Comparison of ENCODE assay signal across 1 cellular context in the genomic region with DNA sequence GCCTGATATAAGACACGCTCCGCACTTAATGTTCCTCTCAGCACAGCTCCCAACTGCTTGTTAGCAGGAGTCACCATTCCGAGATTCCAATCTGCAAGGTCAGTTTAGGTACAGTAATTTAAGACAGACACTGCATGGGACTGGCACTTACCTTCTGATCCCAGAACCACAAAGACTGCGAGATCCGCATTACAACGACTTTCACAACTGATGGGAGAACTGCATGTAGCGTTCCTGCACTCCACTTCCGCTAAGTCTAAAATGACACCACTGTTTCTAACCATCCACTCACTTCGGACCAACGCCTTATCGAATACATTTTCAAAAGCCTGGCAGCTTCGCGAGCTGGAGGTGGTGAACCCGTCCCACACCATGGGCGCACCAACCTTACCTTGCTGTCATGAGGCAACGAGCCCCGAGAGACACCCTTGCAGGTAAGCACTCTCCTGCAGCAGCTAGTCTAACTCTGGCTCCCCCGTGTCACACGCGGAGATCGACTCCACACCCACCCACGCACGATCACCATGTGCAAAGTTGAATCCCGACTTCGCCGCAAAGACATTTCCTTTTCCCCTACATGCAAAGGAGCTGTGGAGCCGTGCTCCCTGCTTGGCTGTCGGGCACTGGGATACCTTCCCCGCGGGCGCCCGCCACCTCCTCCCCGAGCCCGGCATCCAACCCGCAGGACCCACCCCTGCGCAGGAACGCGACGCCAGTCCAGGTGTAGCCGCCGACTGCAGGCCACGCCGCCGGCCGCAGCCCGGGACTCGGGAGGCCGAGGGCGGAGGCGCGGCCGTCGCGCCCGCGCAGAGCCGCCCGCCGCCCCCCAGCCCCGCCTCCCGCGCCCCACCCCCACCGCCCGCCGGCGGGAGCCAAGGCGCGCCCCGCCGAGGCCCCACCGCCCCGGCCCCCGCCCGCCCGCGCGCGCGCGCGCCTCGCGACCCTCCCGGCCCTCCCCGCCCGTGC.
TF ChIP-seq lines count a peak whose summit lies in the region.

No MANE protein-coding gene starts in this region.

TF ChIP-seq in HEK293, 187 proteins besides CTCF, POLR2A, EP300 and RAD21 (continued from another document):
- TF ChIP-seq, protein P1, sequence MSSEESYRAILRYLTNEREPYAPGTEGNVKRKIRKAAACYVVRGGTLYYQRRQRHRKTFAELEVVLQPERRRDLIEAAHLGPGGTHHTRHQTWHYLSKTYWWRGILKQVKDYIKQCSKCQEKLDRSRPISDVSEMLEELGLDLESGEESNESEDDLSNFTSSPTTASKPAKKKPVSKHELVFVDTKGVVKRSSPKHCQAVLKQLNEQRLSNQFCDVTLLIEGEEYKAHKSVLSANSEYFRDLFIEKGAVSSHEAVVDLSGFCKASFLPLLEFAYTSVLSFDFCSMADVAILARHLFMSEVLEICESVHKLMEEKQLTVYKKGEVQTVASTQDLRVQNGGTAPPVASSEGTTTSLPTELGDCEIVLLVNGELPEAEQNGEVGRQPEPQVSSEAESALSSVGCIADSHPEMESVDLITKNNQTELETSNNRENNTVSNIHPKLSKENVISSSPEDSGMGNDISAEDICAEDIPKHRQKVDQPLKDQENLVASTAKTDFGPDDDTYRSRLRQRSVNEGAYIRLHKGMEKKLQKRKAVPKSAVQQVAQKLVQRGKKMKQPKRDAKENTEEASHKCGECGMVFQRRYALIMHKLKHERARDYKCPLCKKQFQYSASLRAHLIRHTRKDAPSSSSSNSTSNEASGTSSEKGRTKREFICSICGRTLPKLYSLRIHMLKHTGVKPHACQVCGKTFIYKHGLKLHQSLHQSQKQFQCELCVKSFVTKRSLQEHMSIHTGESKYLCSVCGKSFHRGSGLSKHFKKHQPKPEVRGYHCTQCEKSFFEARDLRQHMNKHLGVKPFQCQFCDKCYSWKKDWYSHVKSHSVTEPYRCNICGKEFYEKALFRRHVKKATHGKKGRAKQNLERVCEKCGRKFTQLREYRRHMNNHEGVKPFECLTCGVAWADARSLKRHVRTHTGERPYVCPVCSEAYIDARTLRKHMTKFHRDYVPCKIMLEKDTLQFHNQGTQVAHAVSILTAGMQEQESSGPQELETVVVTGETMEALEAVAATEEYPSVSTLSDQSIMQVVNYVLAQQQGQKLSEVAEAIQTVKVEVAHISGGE (tag by site-specific recombination; conservative IDR thresholded peaks at IDR 0.05; ENCODE audit: low read depth), result peak; percentile 44
- TF ChIP-seq ZNF555 (tag by site-specific recombination; conservative IDR thresholded peaks at IDR 0.05), result no peak
- peak; percentile 98 for TF ChIP-seq ZNF501 (tag by site-specific recombination; IDR thresholded peaks at IDR 0.05)
- 0 out of 2 replicates have a peak, but pooled peaks have one; percentile 7 for TF ChIP-seq ZNF10 (tag by site-specific recombination; IDR thresholded peaks at IDR 0.05)
- peak; percentile 26; the same call in 1 of the 2 replicates for TF ChIP-seq ZNF596 (tag by site-specific recombination; IDR thresholded peaks at IDR 0.05)
- TF ChIP-seq ZNF324 (tag by site-specific recombination; IDR thresholded peaks at IDR 0.05), result peak; percentile 73; the same call in 1 of the 2 replicates
- TF ChIP-seq ZNF600 (tag by site-specific recombination; IDR thresholded peaks at IDR 0.05), result peak; percentile 94
- no peak; the same call in 1 of the 2 replicates for TF ChIP-seq ZNF449 (tag by site-specific recombination; IDR thresholded peaks at IDR 0.05)
- TF ChIP-seq TSHZ1 (tag by site-specific recombination; IDR thresholded peaks at IDR 0.05; ENCODE audit: borderline replicate concordance), result peak; percentile 43; the same call in 1 of the 2 replicates
- no peak for TF ChIP-seq ZNF202 (tag by site-specific recombination; IDR thresholded peaks at IDR 0.05; ENCODE audit: borderline replicate concordance)
- TF ChIP-seq ZNF654 (tag by site-specific recombination; IDR thresholded peaks at IDR 0.05; ENCODE audit: low read depth), result no peak
- peak; percentile 94 for TF ChIP-seq ZFHX2 (tag by site-specific recombination; conservative IDR thresholded peaks at IDR 0.05)
- no peak for TF ChIP-seq ZNF624 (tag by site-specific recombination; IDR thresholded peaks at IDR 0.05)
- TF ChIP-seq, protein P2, sequence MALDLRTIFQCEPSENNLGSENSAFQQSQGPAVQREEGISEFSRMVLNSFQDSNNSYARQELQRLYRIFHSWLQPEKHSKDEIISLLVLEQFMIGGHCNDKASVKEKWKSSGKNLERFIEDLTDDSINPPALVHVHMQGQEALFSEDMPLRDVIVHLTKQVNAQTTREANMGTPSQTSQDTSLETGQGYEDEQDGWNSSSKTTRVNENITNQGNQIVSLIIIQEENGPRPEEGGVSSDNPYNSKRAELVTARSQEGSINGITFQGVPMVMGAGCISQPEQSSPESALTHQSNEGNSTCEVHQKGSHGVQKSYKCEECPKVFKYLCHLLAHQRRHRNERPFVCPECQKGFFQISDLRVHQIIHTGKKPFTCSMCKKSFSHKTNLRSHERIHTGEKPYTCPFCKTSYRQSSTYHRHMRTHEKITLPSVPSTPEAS (tag by site-specific recombination; IDR thresholded peaks at IDR 0.05), result 0 out of 2 replicates have a peak, but pooled peaks have one; percentile 1
- TF ChIP-seq INSM2 (tag by site-specific recombination; IDR thresholded peaks at IDR 0.05), result peak; percentile 33
- TF ChIP-seq, protein P3, sequence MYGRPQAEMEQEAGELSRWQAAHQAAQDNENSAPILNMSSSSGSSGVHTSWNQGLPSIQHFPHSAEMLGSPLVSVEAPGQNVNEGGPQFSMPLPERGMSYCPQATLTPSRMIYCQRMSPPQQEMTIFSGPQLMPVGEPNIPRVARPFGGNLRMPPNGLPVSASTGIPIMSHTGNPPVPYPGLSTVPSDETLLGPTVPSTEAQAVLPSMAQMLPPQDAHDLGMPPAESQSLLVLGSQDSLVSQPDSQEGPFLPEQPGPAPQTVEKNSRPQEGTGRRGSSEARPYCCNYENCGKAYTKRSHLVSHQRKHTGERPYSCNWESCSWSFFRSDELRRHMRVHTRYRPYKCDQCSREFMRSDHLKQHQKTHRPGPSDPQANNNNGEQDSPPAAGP (tag by site-specific recombination; IDR thresholded peaks at IDR 0.05), result peak; percentile 91
